Comparison of ENCODE assay signal across 8 cellular contexts in genomic region chr2:237968048-237968862, GRCh38. TPM values are rescaled to one million over a fixed set of nuclear protein-coding genes. Genes with fewer than 3 reads are reported as not detected.
A peak's percentile ranks its signal among the peaks of the same experiment; 100 is the strongest.
DNase-seq lines count a peak whose midpoint lies in the region; ATAC-seq, FAIRE-seq and TF ChIP-seq lines count a peak whose summit lies in the region.

No MANE protein-coding gene starts in this region.

- no peaks in the 10 kb centered on the region for H3K9me3 ChIP-seq in A549
- no peaks in the 10 kb centered on the region for H3K9me3 ChIP-seq in breast epithelium
- peaks cover 0 to 3% (median 0%) of the 10 kb centered on the region in 8 donors for H3K9me3 ChIP-seq in spleen

- TF ChIP-seq EP300 in A549 (IDR thresholded peaks at IDR 0.05): no peak

- intact Hi-C loops in breast epithelium (cut with DNase I; ENCODE audit: low total_unique reads): no loop called here
- intact Hi-C loops in spleen (cut with DNase I; ENCODE audit: low total_unique reads): loop anchor here (10.0 kb wide), 1 partner anchor 87 kb away; no protein-coding TSS in a partner anchor

- CTCF ChIA-PET in A549 (lab: Yijun Ruan, JAX): interaction anchor here (1.9 kb wide), 1 partner anchor 223 kb away, joined by 4 read pairs; no protein-coding TSS in a partner anchor

- no peak for TF ChIP-seq CTCF in A549 (IDR thresholded peaks at IDR 0.05)
- no peak for TF ChIP-seq CTCF in breast epithelium (IDR thresholded peaks at IDR 0.05)
- peak in 1 of 11 experiments; percentile 7 for TF ChIP-seq CTCF in spleen (IDR thresholded peaks at IDR 0.05 in 8 of 11, conservative IDR thresholded peaks at IDR 0.05 in 3 of 11)

- no peak for FAIRE-seq in A549 (lab: Jason Lieb, UNC)

- H3K36me3 Mint-ChIP-seq in immature natural killer cell: no peaks in the 10 kb centered on the region

- H3K27me3 Mint-ChIP-seq in immature natural killer cell (ENCODE audit: low read depth in 3 of 3): peaks cover 10 to 18% (median 17%) of the 10 kb centered on the region in 3 donors

- peak overlapping the region; percentile 100 for H3K4me2 ChIP-seq in A549

- DNase-seq in A549 (ENCODE audit: low read depth in 1 of 2, low spot score in 1 of 2): peak in 1 of 2 experiments; percentile 31
- DNase-seq in T follicular helper cell (ENCODE audit: low read depth): peak; percentile 22
- DNase-seq in breast epithelium (ENCODE audit: low spot score in 2 of 2): no peak
- peak; percentile 46 to 63 (median 51) for DNase-seq in immature natural killer cell
- DNase-seq in spleen: peak; percentile 80
- no peak for DNase-seq in NCI-H1092 treated with DMSO at 0.1 percent for 48 hours (lab: John Stamatoyannopoulos, UW)

- peak overlapping the region; percentile 87 to 98 (median 93) for H3K27ac Mint-ChIP-seq in immature natural killer cell

- H3K9me3 Mint-ChIP-seq in immature natural killer cell: peaks cover 0 to 4% (median 0%) of the 10 kb centered on the region in 6 donors

- H3K27ac ChIP-seq in A549: peak overlapping the region; percentile 85 to 96; a peak in 5 of 6 replicates
- H3K27ac ChIP-seq in breast epithelium: peak overlapping the region; percentile 48
- H3K27ac ChIP-seq in spleen: peak overlapping the region; percentile 28 to 91 (median 78)

- H3K27me3 ChIP-seq in breast epithelium (no peaks in the 10 kb centered on the region), spleen (replicated peaks in 1 of 7) (no peaks in the 10 kb centered on the region)

- WGBS in A549 (ENCODE audit: missing lambda C conversion rate): 82% methylated on average over 11 of the region's 11 CpGs
- WGBS in spleen, 5 donors: 12 to 32% (median 30%) methylated on average over 5 to 11 of the region's 11 CpGs

- H3K4me3 ChIP-seq in A549 (peak overlapping the region; percentile 77), breast epithelium (peak overlapping the region; percentile 71 to 87 (median 75)), spleen (peak overlapping the region; percentile 55 to 96 (median 68))

- POLR2A ChIA-PET in A549 (lab: Yijun Ruan, JAX): interaction anchor here (1.1 kb wide), 1 partner anchor 92 kb away, joined by 3 read pairs; the partner anchor contains the start of gene SCLY

- H3K4me1 ChIP-seq in A549 (peaks cover 10% of the 10 kb centered on the region), breast epithelium (peaks cover 8 to 9% of the 10 kb centered on the region in 2 donors), spleen (peaks cover 22 to 68% (median 42%) of the 10 kb centered on the region in 6 donors)

- TF ChIP-seq RAD21 in A549 (conservative IDR thresholded peaks at IDR 0.05 in 1 of 2, IDR thresholded peaks at IDR 0.05 in 1 of 2): no peak

- H3K4me3 Mint-ChIP-seq in immature natural killer cell: peak overlapping the region; percentile 88 to 98 (median 90)

- no peaks in the 10 kb centered on the region for H3K36me3 ChIP-seq in breast epithelium
- peaks cover 0 to 5% (median 2%) of the 10 kb centered on the region in 6 donors for H3K36me3 ChIP-seq in spleen

- TF ChIP-seq POLR2A in A549 (IDR thresholded peaks at IDR 0.05; ENCODE audit: low read length) (no peak), breast epithelium (IDR thresholded peaks at IDR 0.05) (no peak), spleen (IDR thresholded peaks at IDR 0.05) (no peak)

- ATAC-seq in A549 (no peak), GM18517 (IDR thresholded peaks at IDR 0.05; ENCODE audit: unreplicated experiment) (peak; percentile 38), HG03342 (IDR thresholded peaks at IDR 0.05; ENCODE audit: unreplicated experiment) (peak; percentile 46)

- H3K4me1 Mint-ChIP-seq in immature natural killer cell: peaks cover 53 to 55% of the 10 kb centered on the region in 2 donors

TF ChIP-seq in A549, 52 proteins besides CTCF, POLR2A, EP300 and RAD21:
- no peak for TF ChIP-seq USF2 (IDR thresholded peaks at IDR 0.05)
- TF ChIP-seq HES2 (IDR thresholded peaks at IDR 0.05): no peak
- no peak for TF ChIP-seq TP53 (CRISPR knock-in tag; IDR thresholded peaks at IDR 0.05)
- no peak for TF ChIP-seq HMGXB4 (CRISPR knock-in tag; IDR thresholded peaks at IDR 0.05; ENCODE audit: borderline replicate concordance)
- no peak for TF ChIP-seq FOXS1 (CRISPR knock-in tag; IDR thresholded peaks at IDR 0.05)
- TF ChIP-seq MAFK (IDR thresholded peaks at IDR 0.05; ENCODE audit: partially characterized antibody): no peak

RNA-seq across cellular contexts. Expression of gene UBE2F, which starts 1.4 kb away (rescaled TPM):
- 65.5 and 81.1 TPM in 2 replicates for polyA plus RNA-seq in A549 (2011; rRNA removed)
- polyA plus RNA-seq in A549 (2012; cell fraction: cytosol; rRNA removed): 33.4 and 33.8 TPM in 2 replicates
- polyA plus RNA-seq in A549 (2012; cell fraction: nucleus; rRNA removed): 15.0 and 25.2 TPM in 2 replicates
- 49.1 to 51.3 TPM (median 49.7 TPM) in 3 replicates for polyA plus RNA-seq in A549 (2017; fragmentation: RNase III; extraction: RNeasy Plus Mini Kit Qiagen cat#74134 plus additional on column Dnase treatment)
- 22.8 and 25.1 TPM in 2 replicates for polyA minus RNA-seq in A549 (2011; rRNA and poly(A)+ RNA removed)
- total RNA-seq in breast epithelium: 10 to 100 TPM; 62.6 to 66.9 (median 64.0) TPM
- 100 to 1,000 TPM; 274 to 339 (median 323) TPM for polyA plus RNA-seq in immature natural killer cell
- 10 to 100 TPM; 32.1 to 73.9 (median 48.9) TPM for total RNA-seq in spleen
- 10 to 100 TPM; 34.3 to 49.3 (median 46.0) TPM for polyA plus RNA-seq in spleen

Comparison
In these comparisons a context has a peak if more than half of its experiments do, and no peak if none do; other contexts are left out.
1. ATAC-seq: peak in GM18517 (single experiment) and HG03342 (single experiment); none in A549 (0 of 2).
2. DNase-seq: peak in T follicular helper cell (single experiment), immature natural killer cell (3 of 3) and spleen (single experiment); none in breast epithelium (0 of 2) and NCI-H1092 treated with DMSO at 0.1 percent for 48 hours (single experiment).
3. Peak in every context shown above with its lines, with median percentiles within 50 percentile points of each other: H3K27ac ChIP-seq and H3K4me3 ChIP-seq.